10 cellular contexts compared by ENCODE assay signal in the genomic region with DNA sequence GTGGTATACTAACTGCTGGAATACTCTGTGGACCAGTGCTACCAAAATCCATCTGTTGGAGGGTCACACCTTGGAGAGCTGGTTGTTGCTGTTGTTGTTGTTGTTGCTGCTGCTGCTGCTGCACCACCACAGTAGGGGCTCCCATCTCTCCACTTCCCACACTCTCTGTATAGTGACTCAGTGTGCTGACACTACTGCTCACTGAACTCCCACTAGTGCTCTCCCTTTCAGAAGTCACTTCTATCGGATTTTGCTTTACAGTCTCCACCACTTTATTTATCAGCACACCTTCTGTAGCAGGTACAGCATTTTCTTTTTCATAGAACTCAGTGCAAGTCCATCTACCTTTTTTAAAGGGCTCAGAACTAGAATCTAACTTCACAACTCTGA. TPM values are rescaled to one million over a fixed set of nuclear protein-coding genes. Genes with fewer than 3 reads are reported as not detected.
DNase-seq lines count a peak whose midpoint lies in the region; ATAC-seq and TF ChIP-seq lines count a peak whose summit lies in the region.
"Had no signal": no experiment of that assay in that cellular context is flagged by ENCODE, and none has a peak within 500 bp of the region (broad histone marks: within the 10 kb centered on the region; RNA-seq: fewer than 3 reads in every experiment).

No MANE protein-coding gene starts in this region.

- no peak overlapping the region for H3K4me3 ChIP-seq in CD8-positive, alpha-beta memory T cell (ENCODE audit: low read length)
- H3K4me3 ChIP-seq in OCI-LY7 (ENCODE audit: low read depth, low read length, poor library complexity, severe bottlenecking): no peak overlapping the region
- H3K4me3 ChIP-seq in epithelial cell of proximal tubule (ENCODE audit: low read depth, low read length): peak overlapping the region; percentile 86
- peak overlapping the region; percentile 33 for H3K4me3 ChIP-seq in parathyroid adenoma (ENCODE audit: low read depth, low read length)

- peaks cover 55 to 64% (median 62%) of the 10 kb centered on the region in 3 donors for H3K4me1 Mint-ChIP-seq in CD8-positive, alpha-beta memory T cell

- H3K9me3 ChIP-seq in CD8-positive, alpha-beta memory T cell (ENCODE audit: low read length): no peaks in the 10 kb centered on the region
- no peaks in the 10 kb centered on the region for H3K9me3 ChIP-seq in OCI-LY7 (ENCODE audit: low read length)
- H3K9me3 ChIP-seq in parathyroid adenoma (ENCODE audit: control insufficient read depth, low read length): no peaks in the 10 kb centered on the region
- H3K9me3 ChIP-seq: transverse colon had no signal

- intact Hi-C loops in OCI-LY7 (cut with micrococcal nuclease; ENCODE audit: unreplicated experiment): loop anchor here (10.0 kb wide), 1 partner anchor 410 kb away; a partner anchor contains a TSS

- H3K27ac Mint-ChIP-seq in CD8-positive, alpha-beta memory T cell: peak overlapping the region in 5 of 8 donors; percentile 16 to 94 (median 93)
- H3K27ac Mint-ChIP-seq: activated naive CD8-positive, alpha-beta T cell treated with anti-CD3 and anti-CD28 coated beads, Interleukin-2, amount 50 U/mL, for 24 hours had no signal

- H3K79me2 ChIP-seq in OCI-LY7 (ENCODE audit: insufficient read depth, low read depth, low read length) (no peaks in the 10 kb centered on the region), parathyroid adenoma (peaks cover 16% of the 10 kb centered on the region)

- H3K36me3 Mint-ChIP-seq in CD8-positive, alpha-beta memory T cell: peaks cover 0 to 15% (median 0%) of the 10 kb centered on the region in 3 donors

- H2AFZ ChIP-seq in OCI-LY7 (ENCODE audit: low read length): no peak overlapping the region
- no peak overlapping the region for H2AFZ ChIP-seq in parathyroid adenoma

- TSS peak; percentile 11 for BruUV-seq in OCI-LY7 (replicated peaks; lab: Mats Ljungman, UMichigan)

- peaks cover 5% of the 10 kb centered on the region for H3K36me3 ChIP-seq in CD8-positive, alpha-beta memory T cell (ENCODE audit: insufficient read depth, low read length)
- H3K36me3 ChIP-seq in OCI-LY7 (ENCODE audit: insufficient read depth, low read length): peaks cover 7% of the 10 kb centered on the region
- no peaks in the 10 kb centered on the region for H3K36me3 ChIP-seq in parathyroid adenoma (ENCODE audit: control insufficient read depth, insufficient read depth, low read length)
- H3K36me3 ChIP-seq: transverse colon had no signal

- peaks cover 43% of the 10 kb centered on the region for H3K4me1 ChIP-seq in CD8-positive, alpha-beta memory T cell (ENCODE audit: insufficient read depth, low read length)
- H3K4me1 ChIP-seq in OCI-LY7 (ENCODE audit: insufficient read depth, low read length, poor library complexity, severe bottlenecking) (peaks cover 35% of the 10 kb centered on the region), parathyroid adenoma (peaks cover 5% of the 10 kb centered on the region)

- H3K4me3 Mint-ChIP-seq in CD8-positive, alpha-beta memory T cell: peak overlapping the region; percentile 34 to 99 (median 97)

- H3K9me2 ChIP-seq in OCI-LY7 (ENCODE audit: insufficient read depth, low read length): no peaks in the 10 kb centered on the region

- no peaks in the 10 kb centered on the region for H3K9me3 Mint-ChIP-seq in CD8-positive, alpha-beta memory T cell
- H3K9me3 Mint-ChIP-seq: activated naive CD8-positive, alpha-beta T cell treated with anti-CD3 and anti-CD28 coated beads, Interleukin-2, amount 50 U/mL, for 24 hours had no signal

- CTCF ChIA-PET in CD8-positive, alpha-beta memory T cell (lab: Charles Lee): no interaction called here
- CTCF ChIA-PET in OCI-LY7 (lab: Charles Lee; ENCODE audit: unreplicated experiment): no interaction called here

- DNase-seq in CD8-positive, alpha-beta memory T cell: no peak
- DNase-seq in OCI-LY7 (ENCODE audit: low spot score) (no peak), epithelial cell of proximal tubule (ENCODE audit: low read depth) (no peak), NCI-H1436 (lab: John Stamatoyannopoulos, UW) (no peak), glomerular visceral epithelial cell (ENCODE audit: extremely low spot score) (no peak), NCI-H1092 treated with DMSO at 0.1 percent for 48 hours (lab: John Stamatoyannopoulos, UW) (no peak)
- DNase-seq: activated naive CD8-positive, alpha-beta T cell treated with anti-CD3 and anti-CD28 coated beads, Interleukin-2, amount 50 U/mL, for 24 hours; transverse colon had no signal

- H3K27me3 ChIP-seq in CD8-positive, alpha-beta memory T cell (ENCODE audit: insufficient read depth, low read length, poor library complexity, severe bottlenecking): no peaks in the 10 kb centered on the region
- H3K27me3 ChIP-seq in parathyroid adenoma (ENCODE audit: control insufficient read depth, insufficient read depth, low read length): no peaks in the 10 kb centered on the region
- H3K27me3 ChIP-seq: transverse colon had no signal

- ATAC-seq in HG02884 (IDR thresholded peaks at IDR 0.05; ENCODE audit: unreplicated experiment): no peak
- ATAC-seq: activated naive CD8-positive, alpha-beta T cell treated with anti-CD3 and anti-CD28 coated beads, Interleukin-2, amount 50 U/mL, for 24 hours had no signal

- TF ChIP-seq CTCF in OCI-LY7 (conservative IDR thresholded peaks at IDR 0.05; ENCODE audit: low read length) (0 out of 2 replicates have a peak, but pooled peaks have one; percentile 16), epithelial cell of proximal tubule (conservative IDR thresholded peaks at IDR 0.05; ENCODE audit: low read depth, low read length) (no peak), parathyroid adenoma (IDR thresholded peaks at IDR 0.05) (no peak)

- POLR2A ChIA-PET in CD8-positive, alpha-beta memory T cell (lab: Charles Lee): no interaction called here
- POLR2A ChIA-PET in OCI-LY7 (lab: Charles Lee): interaction anchor here (1.3 to 1.7 kb wide), 2 partner anchors 14 to 17 kb away, joined by 3 to 6 read pairs; no protein-coding TSS in a partner anchor

- H3K27me3 Mint-ChIP-seq in CD8-positive, alpha-beta memory T cell: peaks cover 0 to 4% of the 10 kb centered on the region in 2 donors

- H3K27ac ChIP-seq in CD8-positive, alpha-beta memory T cell (ENCODE audit: low read depth, low read length): no peak overlapping the region
- H3K27ac ChIP-seq in OCI-LY7 (ENCODE audit: low read depth, low read length, poor library complexity, severe bottlenecking) (no peak overlapping the region), parathyroid adenoma (no peak overlapping the region)

- H3K4me2 ChIP-seq in OCI-LY7 (ENCODE audit: low read length) (peak overlapping the region; percentile 89; the same call in 1 of the 2 replicates), parathyroid adenoma (ENCODE audit: low read length) (peak overlapping the region; percentile 99)

- H3K9ac ChIP-seq in parathyroid adenoma: no peak overlapping the region

- peaks cover 8% of the 10 kb centered on the region; the same call in 1 of the 2 replicates for H4K20me1 ChIP-seq in OCI-LY7 (ENCODE audit: insufficient read depth, low read length)

RNA-seq across cellular contexts. Expression of a gene that starts 1.7 kb away (rescaled TPM):
- 1 to 10 TPM; 8.5 to 10.0 TPM for total RNA-seq in CD8-positive, alpha-beta memory T cell
- polyA plus RNA-seq in CD8-positive, alpha-beta memory T cell: 10.3 TPM
- 13.4 and 14.6 TPM in 2 replicates for total RNA-seq in OCI-LY7 (2014; rRNA removed; shearing (Covaris generic))
- total RNA-seq in OCI-LY7 (2022) (27.2 and 27.7 TPM in 2 replicates), epithelial cell of proximal tubule (34.2 and 38.3 TPM in 2 replicates)

Comparison
In these comparisons a context has a peak if more than half of its experiments do, and no peak if none do; other contexts are left out.
1. H3K4me3 ChIP-seq: peak in epithelial cell of proximal tubule (single experiment) and parathyroid adenoma (single experiment); none in CD8-positive, alpha-beta memory T cell (single experiment) and OCI-LY7 (single experiment).